11 cellular contexts compared by ENCODE assay signal in the genomic region with DNA sequence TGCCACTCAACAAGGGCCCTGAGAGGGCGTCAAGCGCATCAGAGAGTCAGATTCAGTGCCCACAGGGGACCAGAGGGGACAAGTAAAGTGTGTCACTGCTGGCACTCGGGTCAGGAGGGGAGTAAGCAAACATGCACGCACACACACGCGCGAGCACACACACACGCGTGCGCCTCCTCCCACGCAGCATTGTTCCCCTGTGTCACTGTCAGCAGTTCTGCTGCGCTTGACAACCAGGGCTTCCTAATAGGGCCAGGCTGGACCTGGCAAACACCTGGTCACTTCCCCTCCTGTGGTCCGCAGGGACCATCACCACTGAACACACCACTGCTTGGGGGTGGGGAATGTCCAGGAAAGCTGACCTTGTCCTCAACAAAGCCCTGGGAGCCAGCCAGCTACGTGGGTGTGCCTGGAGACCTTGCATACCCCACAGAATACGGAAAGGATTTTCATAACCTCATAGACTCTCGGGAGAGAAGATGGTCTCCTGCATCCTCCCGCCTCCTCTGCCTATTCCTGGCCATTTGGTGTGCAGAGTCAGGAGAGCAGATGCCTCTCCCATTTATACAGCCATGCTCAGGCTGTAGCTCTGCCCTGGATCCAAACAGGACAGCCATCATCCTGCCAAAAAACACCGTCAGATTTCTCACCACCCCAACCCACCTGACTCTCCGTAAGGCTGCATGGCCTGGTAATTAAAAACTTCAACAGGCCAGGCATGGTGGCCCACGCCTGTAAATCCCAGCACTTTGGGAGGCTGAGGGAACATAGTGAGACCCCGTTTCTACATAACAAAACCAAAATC.
DNase-seq lines count a peak whose midpoint lies in the region; TF ChIP-seq lines count a peak whose summit lies in the region.
"Had no signal": no experiment of that assay in that cellular context is flagged by ENCODE, and none has a peak within 500 bp of the region (broad histone marks: within the 10 kb centered on the region; RNA-seq: fewer than 3 reads in every experiment).

No MANE protein-coding gene starts in this region.

- TF ChIP-seq CTCF in fibroblast of mammary gland (conservative IDR thresholded peaks at IDR 0.05; ENCODE audit: control insufficient read depth, insufficient read depth, low read depth, low read length): no peak
- TF ChIP-seq CTCF in ovary (IDR thresholded peaks at IDR 0.05): no peak
- TF ChIP-seq CTCF in GM20000 (IDR thresholded peaks at IDR 0.05; ENCODE audit: extremely low read depth, missing control alignments): no peak

- peaks cover 50 to 79% (median 68%) of the 10 kb centered on the region in 10 experiments for H3K4me1 ChIP-seq in BLaER1 treated with 17β-estradiol and CSF1 and Interleukin-3, amounts not matched to agents 10 nM and 100 nM
- peaks cover 74% of the 10 kb centered on the region for H3K4me1 ChIP-seq in ovary (ENCODE audit: insufficient read depth)

- H3K4me3 ChIP-seq in BLaER1 treated with 17β-estradiol and CSF1 and Interleukin-3, amounts not matched to agents 10 nM and 100 nM: no peak overlapping the region
- no peak overlapping the region for H3K4me3 ChIP-seq in fibroblast of mammary gland (ENCODE audit: control insufficient read depth, low read depth, low read length)
- H3K4me3 ChIP-seq in ovary: no peak overlapping the region

- DNase-seq in KBM-7 (peak; percentile 19), fibroblast of mammary gland (ENCODE audit: low read depth) (peak; percentile 41), ovary (peak in 4 of 5 donors; percentile 46 to 77 (median 63)), NCI-H146 treated with DMSO at 0.1 percent for 48 hours (lab: John Stamatoyannopoulos, UW; ENCODE audit: unreplicated experiment) (no peak), SKM-1 (lab: John Stamatoyannopoulos, UW; ENCODE audit: unreplicated experiment) (no peak), GM20000 (ENCODE audit: low spot score) (no peak), NCI-H446 treated with DMSO at 0.1 percent for 48 hours (lab: John Stamatoyannopoulos, UW) (no peak)
- DNase-seq: activated B cell treated with CpG ODN at 0.5 μM for 24 hours, activated gamma-delta T cell, NCI-H1930 had no signal

- H3K36me3 ChIP-seq in BLaER1 treated with 17β-estradiol and CSF1 and Interleukin-3, amounts not matched to agents 10 nM and 100 nM: peaks cover 0 to 45% (median 23%) of the 10 kb centered on the region in 11 experiments; a peak in 16 of 22 replicates
- no peaks in the 10 kb centered on the region for H3K36me3 ChIP-seq in ovary

- H3K4me2 ChIP-seq in BLaER1 treated with 17β-estradiol and CSF1 and Interleukin-3, amounts not matched to agents 10 nM and 100 nM: peak overlapping the region in 10 of 11 experiments; percentile 2 to 95 (median 70); a peak in 17 of 22 replicates

- no peaks in the 10 kb centered on the region for H3K27me3 ChIP-seq in BLaER1 treated with 17β-estradiol and CSF1 and Interleukin-3, amounts not matched to agents 10 nM and 100 nM
- H3K27me3 ChIP-seq in ovary: no peaks in the 10 kb centered on the region

- H3K9me3 ChIP-seq in BLaER1 treated with 17β-estradiol and CSF1 and Interleukin-3, amounts not matched to agents 10 nM and 100 nM (replicated peaks in 1 of 11): peaks cover 0 to 18% (median 0%) of the 10 kb centered on the region in 11 experiments; a peak in 3 of 22 replicates
- H3K9me3 ChIP-seq in ovary: no peaks in the 10 kb centered on the region

- peaks cover 42 to 92% (median 78%) of the 10 kb centered on the region in 11 experiments; a peak in 21 of 22 replicates for H4K20me1 ChIP-seq in BLaER1 treated with 17β-estradiol and CSF1 and Interleukin-3, amounts not matched to agents 10 nM and 100 nM

- peak overlapping the region in 3 of 11 experiments; percentile 6 to 23 (median 21); a peak in 3 of 22 replicates for H3K27ac ChIP-seq in BLaER1 treated with 17β-estradiol and CSF1 and Interleukin-3, amounts not matched to agents 10 nM and 100 nM
- peak overlapping the region; percentile 54 to 80 for H3K27ac ChIP-seq in ovary

- WGBS in ovary, 3 donors: 41 to 57% (median 55%) methylated on average over 21 of the region's 21 CpGs

- H3K9ac ChIP-seq in BLaER1 treated with 17β-estradiol and CSF1 and Interleukin-3, amounts not matched to agents 10 nM and 100 nM: no peak overlapping the region

- no peak for TF ChIP-seq POLR2A in ovary (IDR thresholded peaks at IDR 0.05)

- no peak for TF ChIP-seq EP300 in ovary (IDR thresholded peaks at IDR 0.05)

- in situ Hi-C loops in KBM-7 (cut with MboI; ENCODE audit: low pct_unique_long_range_greater_than_20kb, low sequenced_read_pairs): no loop called here

- intact Hi-C loops in ovary (cut with DNase I): no loop called here

Comparison
In these comparisons a context has a peak if more than half of its experiments do, and no peak if none do; other contexts are left out.
1. DNase-seq: peak in KBM-7 (single experiment), fibroblast of mammary gland (single experiment) and ovary (4 of 5); none in NCI-H146 treated with DMSO at 0.1 percent for 48 hours (single experiment), SKM-1 (single experiment), GM20000 (single experiment) and NCI-H446 treated with DMSO at 0.1 percent for 48 hours (single experiment).